Comparison of ENCODE assay signal across 10 cellular contexts in the genomic region with DNA sequence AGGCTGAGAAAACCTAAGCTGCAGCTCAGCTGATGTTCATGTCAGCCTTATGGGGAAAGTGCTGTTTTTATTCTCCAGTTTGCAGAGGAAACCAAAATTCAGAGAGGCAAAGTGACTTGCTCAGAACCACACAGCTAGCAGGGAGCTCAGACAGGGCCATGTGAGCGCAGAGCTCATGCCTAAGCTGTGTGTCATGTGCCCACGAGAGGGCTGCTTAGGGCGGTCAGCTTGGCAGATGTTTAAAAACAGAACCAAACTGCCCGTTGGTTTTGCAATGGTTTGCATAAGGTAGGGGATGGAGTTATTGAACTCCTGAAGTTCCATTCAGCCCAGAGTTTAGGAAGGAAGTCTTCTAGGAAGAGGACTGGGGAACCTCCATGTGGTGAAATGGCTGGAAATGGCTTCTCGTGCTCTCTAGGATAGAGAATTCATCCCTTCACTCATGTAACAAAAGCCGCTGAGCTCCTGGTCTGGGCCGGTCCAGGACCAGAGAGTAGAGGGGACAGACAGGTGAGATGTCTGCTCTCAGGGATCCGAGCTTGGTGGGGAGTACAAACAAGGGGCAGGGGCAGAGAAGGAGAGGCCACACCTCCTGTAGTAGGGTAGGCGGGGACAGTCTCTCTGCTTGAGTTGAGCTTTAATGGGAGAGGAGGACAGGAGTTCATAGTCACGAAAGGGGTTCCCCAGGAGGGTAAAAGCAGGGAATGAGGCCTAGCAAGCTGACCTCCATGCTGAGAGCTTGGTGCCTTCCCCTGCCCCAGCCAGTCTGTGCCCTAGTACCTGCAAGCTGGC. TPM values are rescaled to one million over a fixed set of nuclear protein-coding genes. Genes with fewer than 3 reads are reported as not detected.
DNase-seq lines count a peak whose midpoint lies in the region; ATAC-seq and TF ChIP-seq lines count a peak whose summit lies in the region.
"Had no signal": no experiment of that assay in that cellular context is flagged by ENCODE, and none has a peak within 500 bp of the region (broad histone marks: within the 10 kb centered on the region; RNA-seq: fewer than 3 reads in every experiment).

No MANE protein-coding gene starts in this region.

- dilution Hi-C loops in IMR-90 (cut with HindIII; ENCODE audit: low sequenced_read_pairs, unreplicated experiment) = no loop called here

- H4K91ac ChIP-seq in IMR-90 (ENCODE audit: insufficient read depth, low read depth, low read length) = peak overlapping the region; percentile 27

- intact Hi-C loops in IMR-90 (cut with micrococcal nuclease) = loop anchor here (5.0 kb wide), 2 partner anchors 44 to 84 kb away; no protein-coding TSS in a partner anchor

- H3K9me1 ChIP-seq in IMR-90 (ENCODE audit: insufficient read depth, low read length) = peaks cover 22% of the 10 kb centered on the region

- H3K18ac ChIP-seq in IMR-90 (ENCODE audit: low read depth, low read length) = peak overlapping the region; percentile 5; the same call in 1 of the 2 replicates
- peak overlapping the region; percentile 15 for H3K18ac ChIP-seq in mesendoderm (ENCODE audit: low read length)

- peak overlapping the region; percentile 82; the same call in 1 of the 2 replicates for H2AK5ac ChIP-seq in IMR-90 (ENCODE audit: low read depth, low read length)
- peak overlapping the region; percentile 98 for H2AK5ac ChIP-seq in mesendoderm (ENCODE audit: low read length)

- no peak overlapping the region for H3K56ac ChIP-seq in IMR-90 (ENCODE audit: extremely low read depth, insufficient read depth, low read length)
- peak overlapping the region; percentile 91 for H3K56ac ChIP-seq in mesendoderm (ENCODE audit: low read length)

- H2BK15ac ChIP-seq in IMR-90 (ENCODE audit: low read depth, low read length) (no peak overlapping the region), mesendoderm (replicated peaks; ENCODE audit: low read depth) (no peak overlapping the region)

- H3K27me3 ChIP-seq in IMR-90 (ENCODE audit: control insufficient read depth, insufficient read depth, low read length) = no peaks in the 10 kb centered on the region
- no peaks in the 10 kb centered on the region for H3K27me3 ChIP-seq in mesendoderm (ENCODE audit: insufficient read depth, low read length, poor library complexity)
- no peaks in the 10 kb centered on the region for H3K27me3 ChIP-seq in effector memory CD4-positive, alpha-beta T cell (replicated peaks; ENCODE audit: control insufficient read depth, insufficient read depth, low read length, poor library complexity, severe bottlenecking)

- DNase-seq in AG04449 (ENCODE audit: low read depth, low spot score) = peak; percentile 50
- peak; percentile 87 for DNase-seq in IMR-90
- no peak for DNase-seq in chondrocyte (ENCODE audit: low spot score)
- DNase-seq in mesendoderm = peak; percentile 68
- no peak for DNase-seq in NCI-H146 treated with DMSO at 0.1 percent for 48 hours (lab: John Stamatoyannopoulos, UW; ENCODE audit: unreplicated experiment)
- no peak for DNase-seq in effector memory CD4-positive, alpha-beta T cell
- no peak for DNase-seq in DMS53 (lab: John Stamatoyannopoulos, UW)
- no peak for DNase-seq in Kasumi-1 (lab: John Stamatoyannopoulos, UW)
- DNase-seq: DND-41, posterior cingulate gyrus had no signal

- peaks cover 3% of the 10 kb centered on the region for H3K36me3 Mint-ChIP-seq in chondrocyte (ENCODE audit: low read depth)

- TF ChIP-seq RAD21 in IMR-90 (IDR thresholded peaks at IDR 0.05; ENCODE audit: low read length) = no peak

- H3K9me3 ChIP-seq in IMR-90 (ENCODE audit: control insufficient read depth, insufficient read depth, low read length) = no peaks in the 10 kb centered on the region
- no peaks in the 10 kb centered on the region for H3K9me3 ChIP-seq in effector memory CD4-positive, alpha-beta T cell (ENCODE audit: control insufficient read depth, low read length)

- H3K27ac Mint-ChIP-seq in chondrocyte (ENCODE audit: unreplicated experiment) = peak overlapping the region; percentile 98

- H2BK5ac ChIP-seq in IMR-90 (ENCODE audit: low read depth, low read length, poor library complexity, severe bottlenecking) = peak overlapping the region; percentile 27
- peak overlapping the region; percentile 73 for H2BK5ac ChIP-seq in mesendoderm (ENCODE audit: low read length)

- peak overlapping the region; percentile 17; the same call in 1 of the 2 replicates for H2BK20ac ChIP-seq in IMR-90 (ENCODE audit: low read depth, low read length)

- peak overlapping the region; percentile 26; the same call in 1 of the 2 replicates for H3K27ac ChIP-seq in IMR-90 (ENCODE audit: insufficient read depth, low read length)
- H3K27ac ChIP-seq in mesendoderm (ENCODE audit: low read depth, low read length) = peak overlapping the region; percentile 81
- no peak overlapping the region for H3K27ac ChIP-seq in effector memory CD4-positive, alpha-beta T cell (ENCODE audit: insufficient read depth, low read length, poor library complexity, severe bottlenecking)

- CTCF ChIA-PET in AG04449 (lab: Yijun Ruan, JAX) = interaction anchor here (1.1 to 38.1 kb wide), 6 partner anchors 10 to 83 kb away, joined by 3 to 1054 read pairs (median 6); no protein-coding TSS in a partner anchor
- CTCF ChIA-PET in IMR-90 (lab: Yijun Ruan, JAX) = interaction anchor here (0.6 to 1.7 kb wide), 4 partner anchors 10 to 84 kb away, joined by 3 to 7 read pairs (median 4); no protein-coding TSS in a partner anchor

- H3K79me1 ChIP-seq in IMR-90 (ENCODE audit: low read depth in 1 of 2, low read length in 2 of 2) (peaks cover 0 to 32% of the 10 kb centered on the region in 2 experiments; a peak in 2 of 4 replicates), mesendoderm (ENCODE audit: low read length) (peaks cover 19% of the 10 kb centered on the region)

- H3K4me2 ChIP-seq in IMR-90 (ENCODE audit: low read depth, low read length) (peak overlapping the region; percentile 9; the same call in 1 of the 2 replicates), mesendoderm (ENCODE audit: low read length) (no peak overlapping the region)

- no TSS peak for BruUV-seq in IMR-90 (replicated peaks; lab: Mats Ljungman, UMichigan)

- H4K5ac ChIP-seq in IMR-90 (ENCODE audit: low read depth, low read length) (no peak overlapping the region), mesendoderm (ENCODE audit: low read length) (no peak overlapping the region)

- 0% methylated on average over 1 of the region's 10 CpGs; no CpG with 5 or more reads in 1 of the 2 experiments for WGBS in IMR-90 (ENCODE audit: extremely low coverage in 2 of 2, insufficient read length in 1 of 2), 2 experiments
- no CpG with 5 or more reads among the region's 10 CpGs for WGBS in mesendoderm (ENCODE audit: extremely low coverage, insufficient coverage, low lambda C conversion rate)

- H2AK9ac ChIP-seq in IMR-90 (replicated peaks; ENCODE audit: low read depth, low read length, poor library complexity) = peak overlapping the region; percentile 20

- no peaks in the 10 kb centered on the region for H3K9me3 Mint-ChIP-seq in chondrocyte (ENCODE audit: low read depth)

- peak; percentile 88 for ATAC-seq in IMR-90 (ENCODE audit: low read depth)

- no peak overlapping the region for H3K4me3 ChIP-seq in AG04449 (ENCODE audit: low read depth, low read length)
- H3K4me3 ChIP-seq in IMR-90 (ENCODE audit: insufficient read depth, low read depth, low read length) = no peak overlapping the region
- H3K4me3 ChIP-seq in mesendoderm (ENCODE audit: low read length) = no peak overlapping the region
- no peak overlapping the region for H3K4me3 ChIP-seq in effector memory CD4-positive, alpha-beta T cell (ENCODE audit: insufficient read depth, low read depth, low read length, poor library complexity, severe bottlenecking)

- H3K27me3 Mint-ChIP-seq in chondrocyte (ENCODE audit: low read depth) = no peaks in the 10 kb centered on the region

- H3K36me3 ChIP-seq in IMR-90 (ENCODE audit: control insufficient read depth, insufficient read depth, low read length) (peaks cover 3% of the 10 kb centered on the region; the same call in 1 of the 2 replicates), mesendoderm (ENCODE audit: control insufficient read depth, insufficient read depth, low read length) (no peaks in the 10 kb centered on the region)
- H3K36me3 ChIP-seq in effector memory CD4-positive, alpha-beta T cell (ENCODE audit: control insufficient read depth, insufficient read depth, low read length) = no peaks in the 10 kb centered on the region

- H3K79me2 ChIP-seq in mesendoderm (ENCODE audit: control insufficient read depth, insufficient read depth, low read length) = peaks cover 15% of the 10 kb centered on the region

- H3K14ac ChIP-seq in IMR-90 (replicated peaks; ENCODE audit: low read depth, low read length) = 0 out of 2 replicates have a peak overlapping the region, but pooled peaks have one; percentile 15

- H2BK120ac ChIP-seq in IMR-90 (ENCODE audit: low read depth, low read length) = peak overlapping the region; percentile 21; the same call in 1 of the 2 replicates
- no peak overlapping the region for H2BK120ac ChIP-seq in mesendoderm (ENCODE audit: low read depth, low read length)

- POLR2A ChIA-PET in AG04449 (lab: Yijun Ruan, JAX) (interaction anchor here (0.6 to 1.1 kb wide), 2 partner anchors 16 to 47 kb away, joined by 3 to 5 read pairs; no protein-coding TSS in a partner anchor), IMR-90 (lab: Charles Lee; ENCODE audit: unreplicated experiment) (interaction anchor here (0.6 kb wide), 1 partner anchor 460 kb away, joined by 5 read pairs; no protein-coding TSS in a partner anchor)

- H3K4me1 Mint-ChIP-seq in chondrocyte (ENCODE audit: low read depth) = peaks cover 61% of the 10 kb centered on the region

- no peak overlapping the region for H3K4me3 Mint-ChIP-seq in chondrocyte (ENCODE audit: unreplicated experiment)

- H2AFZ ChIP-seq in IMR-90 (replicated peaks; ENCODE audit: low read length, poor library complexity) = peak overlapping the region; percentile 45

- TF ChIP-seq POLR2A in IMR-90 (IDR thresholded peaks at IDR 0.05; ENCODE audit: low read depth, low read length) = no peak

- peak overlapping the region in 1 of 2 experiments; percentile 15; a peak in 2 of 4 replicates for H4K8ac ChIP-seq in IMR-90 (ENCODE audit: low read depth in 2 of 2, low read length in 2 of 2)
- H4K8ac ChIP-seq in mesendoderm (ENCODE audit: low read depth, low read length) = no peak overlapping the region

- in situ Hi-C loops in IMR-90 (cut with MboI; ENCODE audit: low sequenced_read_pairs) = no loop called here

- peak overlapping the region; percentile 34 for H3K4ac ChIP-seq in IMR-90 (ENCODE audit: low read depth, low read length)
- no peak overlapping the region for H3K4ac ChIP-seq in mesendoderm (ENCODE audit: low read depth, low read length)

- H3K9ac ChIP-seq in IMR-90 (ENCODE audit: low read depth, low read length) (no peak overlapping the region), mesendoderm (ENCODE audit: low read length) (peak overlapping the region; percentile 55)

- H3K4me1 ChIP-seq in IMR-90 (ENCODE audit: control insufficient read depth, insufficient read depth, low read length) (peaks cover 30% of the 10 kb centered on the region), mesendoderm (ENCODE audit: control insufficient read depth, low read depth, low read length) (peaks cover 37% of the 10 kb centered on the region)
- no peaks in the 10 kb centered on the region for H3K4me1 ChIP-seq in effector memory CD4-positive, alpha-beta T cell (ENCODE audit: control insufficient read depth, insufficient read depth, low read length, poor library complexity, severe bottlenecking)

- 0 out of 2 replicates have a peak, but pooled peaks cover 3% of the 10 kb centered on the region for H4K20me1 ChIP-seq in IMR-90 (ENCODE audit: insufficient read depth, low read length)

- H3K23ac ChIP-seq in IMR-90 (ENCODE audit: low read depth, low read length) (no peak overlapping the region), mesendoderm (ENCODE audit: low read length) (no peak overlapping the region)

- TF ChIP-seq CTCF in AG04449 (IDR thresholded peaks at IDR 0.05; ENCODE audit: insufficient read depth, low read length, missing control alignments) (no peak), IMR-90 (conservative IDR thresholded peaks at IDR 0.05; ENCODE audit: low read depth, low read length) (no peak), chondrocyte (IDR thresholded peaks at IDR 0.05) (no peak)

RNA-seq across cellular contexts. Expression of gene ARHGEF10L, which starts 46.9 kb away (rescaled TPM):
- total RNA-seq in IMR-90 (2012; rRNA removed) (4.8 and 5.0 TPM in 2 replicates), chondrocyte (27.3 to 40.6 TPM (median 40.0 TPM) in 3 replicates)
- polyA plus RNA-seq in IMR-90 (2012; rRNA removed) = 12.4 and 14.5 TPM in 2 replicates
- 7.7 and 12.8 TPM in 2 replicates for polyA plus RNA-seq in IMR-90 (2012; cell fraction: cytosol; rRNA removed)
- 23.3 and 59.8 TPM in 2 replicates for polyA plus RNA-seq in IMR-90 (2012; cell fraction: nucleus; rRNA removed; ENCODE audit: low replicate concordance)
- 7.9 TPM for polyA plus RNA-seq in mesendoderm (2013, experiment 1 of 2)
- 7.7 TPM for polyA plus RNA-seq in mesendoderm (2013, experiment 2 of 2)

Comparison
In these comparisons a context has a peak if more than half of its experiments do, and no peak if none do; other contexts are left out.
1. DNase-seq: peak in AG04449 (single experiment), IMR-90 (single experiment) and mesendoderm (single experiment); none in chondrocyte (single experiment), NCI-H146 treated with DMSO at 0.1 percent for 48 hours (single experiment), effector memory CD4-positive, alpha-beta T cell (0 of 3), DMS53 (single experiment) and Kasumi-1 (0 of 2).